ENCODE assay signal across 1 cellular context in genomic region chr17:32876414-32877163, GRCh38.
TF ChIP-seq lines count a peak whose summit lies in the region.

TSS of gene MYO1D (minus strand) at chr17:32877124. CDS start at chr17:32876872, 252 bp downstream.

TF ChIP-seq in HepG2, 621 proteins besides CTCF, POLR2A, EP300 and RAD21 (continued from another document and continues in another):
- TF ChIP-seq MYPOP (CRISPR knock-in tag; IDR thresholded peaks at IDR 0.05) = 0 out of 2 replicates have a peak, but pooled peaks have one; percentile 46
- peak; percentile 49; the same call in 1 of the 2 replicates for TF ChIP-seq SAFB2 (CRISPR knock-in tag; IDR thresholded peaks at IDR 0.05; ENCODE audit: borderline replicate concordance, low read depth)
- no peak for TF ChIP-seq ZXDC (CRISPR knock-in tag; IDR thresholded peaks at IDR 0.05)
- TF ChIP-seq RBFOX2 (IDR thresholded peaks at IDR 0.05; ENCODE audit: low read depth, low read length) = peak; percentile 70
- peak; percentile 79 for TF ChIP-seq DNMT1 (CRISPR knock-in tag; IDR thresholded peaks at IDR 0.05)
- TF ChIP-seq ZNF883 (CRISPR knock-in tag; IDR thresholded peaks at IDR 0.05; ENCODE audit: not compliant biosample characterization) = no peak
- no peak for TF ChIP-seq RXRB (CRISPR knock-in tag; IDR thresholded peaks at IDR 0.05; ENCODE audit: borderline replicate concordance)
- no peak for TF ChIP-seq SALL2 (CRISPR knock-in tag; IDR thresholded peaks at IDR 0.05)
- no peak for TF ChIP-seq ZNF205 (CRISPR knock-in tag; IDR thresholded peaks at IDR 0.05)
- peak; percentile 65 for TF ChIP-seq HDAC1 (CRISPR knock-in tag; IDR thresholded peaks at IDR 0.05)
- TF ChIP-seq ARID4A (CRISPR knock-in tag; IDR thresholded peaks at IDR 0.05; ENCODE audit: borderline replicate concordance) = peak; percentile 59; the same call in 1 of the 2 replicates
- TF ChIP-seq ELF3 (CRISPR knock-in tag; IDR thresholded peaks at IDR 0.05) = peak; percentile 31; the same call in 1 of the 2 replicates
- 0 out of 2 replicates have a peak, but pooled peaks have one; percentile 18 for TF ChIP-seq TMF1 (CRISPR knock-in tag; IDR thresholded peaks at IDR 0.05; ENCODE audit: low read depth)
- no peak; the same call in 1 of the 2 replicates for TF ChIP-seq ZNF574 (CRISPR knock-in tag; IDR thresholded peaks at IDR 0.05)
- peak; percentile 38; the same call in 1 of the 2 replicates for TF ChIP-seq FOXO1 (CRISPR knock-in tag; IDR thresholded peaks at IDR 0.05)
- TF ChIP-seq ELF1 (CRISPR knock-in tag; IDR thresholded peaks at IDR 0.05) = no peak
- no peak for TF ChIP-seq SUZ12 (IDR thresholded peaks at IDR 0.05; ENCODE audit: low read depth, low read length)
- TF ChIP-seq ZNF605 (CRISPR knock-in tag; IDR thresholded peaks at IDR 0.05) = no peak
- TF ChIP-seq MTA1 (CRISPR knock-in tag; IDR thresholded peaks at IDR 0.05; ENCODE audit: borderline replicate concordance) = no peak
- peak; percentile 31; the same call in 1 of the 2 replicates for TF ChIP-seq ZNF451 (CRISPR knock-in tag; IDR thresholded peaks at IDR 0.05)
- no peak for TF ChIP-seq SATB2 (CRISPR knock-in tag; IDR thresholded peaks at IDR 0.05)
- 0 out of 2 replicates have a peak, but pooled peaks have one; percentile 9 for TF ChIP-seq THAP11 (CRISPR knock-in tag; IDR thresholded peaks at IDR 0.05)
- TF ChIP-seq SIN3B (IDR thresholded peaks at IDR 0.05; ENCODE audit: low read length) = no peak
- TF ChIP-seq SALL1 (CRISPR knock-in tag; IDR thresholded peaks at IDR 0.05) = peak; percentile 40; the same call in 1 of the 2 replicates
- TF ChIP-seq FOXM1 (CRISPR knock-in tag; IDR thresholded peaks at IDR 0.05) = no peak
- TF ChIP-seq RBM39 (IDR thresholded peaks at IDR 0.05; ENCODE audit: low read depth, low read length, poor library complexity, severe bottlenecking) = peak; percentile 38
- TF ChIP-seq BRD4 (CRISPR knock-in tag; IDR thresholded peaks at IDR 0.05) = no peak
- no peak for TF ChIP-seq ZNF773 (CRISPR knock-in tag; IDR thresholded peaks at IDR 0.05; ENCODE audit: borderline replicate concordance)
- no peak for TF ChIP-seq ZNF775 (CRISPR knock-in tag; IDR thresholded peaks at IDR 0.05; ENCODE audit: borderline replicate concordance)
- no peak for TF ChIP-seq ZNF484 (CRISPR knock-in tag; IDR thresholded peaks at IDR 0.05; ENCODE audit: borderline replicate concordance, low read depth)
- 0 out of 2 replicates have a peak, but pooled peaks have one; percentile 40 for TF ChIP-seq MEIS2 (CRISPR knock-in tag; IDR thresholded peaks at IDR 0.05)
- TF ChIP-seq NONO (IDR thresholded peaks at IDR 0.05) = no peak
- TF ChIP-seq NONO (CRISPR knock-in tag; conservative IDR thresholded peaks at IDR 0.05) = peak; percentile 8; the same call in 1 of the 2 replicates
- TF ChIP-seq ZFP36 (IDR thresholded peaks at IDR 0.05; ENCODE audit: borderline replicate concordance, low read depth, low read length, partially characterized antibody) = no peak
- TF ChIP-seq PAX8 (CRISPR knock-in tag; IDR thresholded peaks at IDR 0.05; ENCODE audit: borderline replicate concordance) = 0 out of 2 replicates have a peak, but pooled peaks have one; percentile 84
- TF ChIP-seq GPBP1L1 (CRISPR knock-in tag; IDR thresholded peaks at IDR 0.05) = no peak
- TF ChIP-seq ZSCAN31 (CRISPR knock-in tag; IDR thresholded peaks at IDR 0.05; ENCODE audit: low read depth) = peak; percentile 41; the same call in 1 of the 2 replicates
- TF ChIP-seq MXI1 (IDR thresholded peaks at IDR 0.05; ENCODE audit: borderline replicate concordance, low read depth, low read length) = no peak
- 0 out of 2 replicates have a peak, but pooled peaks have one; percentile 38 for TF ChIP-seq SRY (CRISPR knock-in tag; IDR thresholded peaks at IDR 0.05)
- TF ChIP-seq ZNF614 (CRISPR knock-in tag; IDR thresholded peaks at IDR 0.05; ENCODE audit: borderline replicate concordance) = no peak; the same call in 1 of the 2 replicates
- no peak for TF ChIP-seq THAP9 (CRISPR knock-in tag; IDR thresholded peaks at IDR 0.05; ENCODE audit: borderline replicate concordance)
- 0 out of 2 replicates have a peak, but pooled peaks have one; percentile 16 for TF ChIP-seq ZNF639 (CRISPR knock-in tag; conservative IDR thresholded peaks at IDR 0.05)
- no peak for TF ChIP-seq ZFP36L2 (CRISPR knock-in tag; IDR thresholded peaks at IDR 0.05)
- peak; percentile 56; the same call in 1 of the 2 replicates for TF ChIP-seq PHF21A (CRISPR knock-in tag; IDR thresholded peaks at IDR 0.05)
- no peak for TF ChIP-seq MEF2D (CRISPR knock-in tag; IDR thresholded peaks at IDR 0.05)
- TF ChIP-seq RCOR2 (CRISPR knock-in tag; IDR thresholded peaks at IDR 0.05) = no peak
- no peak for TF ChIP-seq ZNF460 (CRISPR knock-in tag; IDR thresholded peaks at IDR 0.05; ENCODE audit: borderline replicate concordance)
